Comparison of ENCODE assay signal across 23 cellular contexts in genomic region chrX:1877780-1878179, GRCh38.
A peak's percentile ranks its signal among the peaks of the same experiment; 100 is the strongest.
DNase-seq lines count a peak whose midpoint lies in the region; ATAC-seq, FAIRE-seq and TF ChIP-seq lines count a peak whose summit lies in the region.
"Had no signal": no experiment of that assay in that cellular context is flagged by ENCODE, and none has a peak within 500 bp of the region (broad histone marks: within the 10 kb centered on the region; RNA-seq: fewer than 3 reads in every experiment).

No MANE protein-coding gene starts in this region.

- H4K91ac ChIP-seq in neuronal stem cell (ENCODE audit: low read depth, low read length, poor library complexity): no peak overlapping the region

- no peak for DNase-seq in SK-N-SH
- no peak for DNase-seq in PC-3
- no peak for DNase-seq in nephron progenitor cell
- peak; percentile 17 for DNase-seq in neuronal stem cell (ENCODE audit: low spot score)
- no peak for DNase-seq in HAP-1 (ENCODE audit: low spot score in 2 of 2)
- DNase-seq in urothelium cell line (ENCODE audit: low spot score): no peak
- no peak for DNase-seq in cerebellar nuclear complex (lab: John Stamatoyannopoulos, UW)
- DNase-seq: Caco-2; CD4-positive, CD25-positive, alpha-beta regulatory T cell; CD8-positive, alpha-beta T cell; DMS153; DND-41; GOT3; HFFc6 had no signal

- H2AFZ ChIP-seq in SK-N-SH (ENCODE audit: low read depth) (no peak overlapping the region), PC-3 (ENCODE audit: low read length) (no peak overlapping the region), neuronal stem cell (ENCODE audit: low read length) (no peak overlapping the region)

- H3K4me1 Mint-ChIP-seq in nephron progenitor cell: no peaks in the 10 kb centered on the region
- H3K4me1 Mint-ChIP-seq: B cell; CD4-positive, CD25-positive, alpha-beta regulatory T cell had no signal

- peaks cover 15% of the 10 kb centered on the region for H3K27me3 Mint-ChIP-seq in nephron progenitor cell (ENCODE audit: low read depth, poor library complexity)
- H3K27me3 Mint-ChIP-seq: CD4-positive, CD25-positive, alpha-beta regulatory T cell had no signal

- TF ChIP-seq CTCF in SK-N-SH (IDR thresholded peaks at IDR 0.05) (no peak), PC-3 (conservative IDR thresholded peaks at IDR 0.05; ENCODE audit: low read depth, low read length) (no peak), nephron progenitor cell (IDR thresholded peaks at IDR 0.05) (no peak)

- H3K4me2 ChIP-seq in SK-N-SH: peak overlapping the region; percentile 15; the same call in 1 of the 2 replicates
- H3K4me2 ChIP-seq in PC-3 (ENCODE audit: low read length): peak overlapping the region; percentile 49; the same call in 1 of the 2 replicates
- H3K4me2 ChIP-seq in neuronal stem cell (ENCODE audit: insufficient read depth, low read length, poor library complexity, severe bottlenecking): no peak overlapping the region
- H3K4me2 ChIP-seq: BLaER1 had no signal

- H3K4me3 ChIP-seq in SK-N-SH (ENCODE audit: low read depth in 2 of 2, low read length in 1 of 2) (no peak overlapping the region), PC-3 (ENCODE audit: low read length) (no peak overlapping the region), neuronal stem cell (ENCODE audit: low read length in 2 of 2) (no peak overlapping the region), HAP-1 (no peak overlapping the region)
- H3K4me3 ChIP-seq: BLaER1 had no signal

- H3K4me1 ChIP-seq in SK-N-SH (ENCODE audit: control insufficient read depth in 1 of 2, insufficient read depth in 2 of 2, low read depth in 1 of 2, low read length in 1 of 2): 0 out of 4 replicates have a peak, but pooled peaks cover 0 to 3% of the 10 kb centered on the region in 2 experiments
- no peaks in the 10 kb centered on the region for H3K4me1 ChIP-seq in PC-3 (ENCODE audit: insufficient read depth, low read length)
- no peaks in the 10 kb centered on the region for H3K4me1 ChIP-seq in neuronal stem cell (ENCODE audit: control insufficient read depth in 2 of 2, insufficient read depth in 1 of 2, low read depth in 1 of 2, low read length in 2 of 2)
- no peaks in the 10 kb centered on the region for H3K4me1 ChIP-seq in HAP-1
- H3K4me1 ChIP-seq: BLaER1, Caco-2 had no signal

- no peak for TF ChIP-seq RAD21 in SK-N-SH (IDR thresholded peaks at IDR 0.05; ENCODE audit: low read length)

- H3K9me2 ChIP-seq in SK-N-SH (no peaks in the 10 kb centered on the region), PC-3 (replicated peaks; ENCODE audit: low read length) (no peaks in the 10 kb centered on the region)

- no peak for FAIRE-seq in urothelium cell line (lab: Jason Lieb, UNC)
- FAIRE-seq: A204.1, G401.6, GM18507, H54 had no signal

- no peak overlapping the region for H2AK5ac ChIP-seq in neuronal stem cell (ENCODE audit: low read depth, low read length)

- no peak overlapping the region for H2BK5ac ChIP-seq in neuronal stem cell (ENCODE audit: low read length)

- H3K36me3 ChIP-seq in SK-N-SH (replicated peaks in 1 of 2; ENCODE audit: control insufficient read depth in 1 of 2, insufficient read depth in 2 of 2, low read length in 1 of 2) (no peaks in the 10 kb centered on the region), PC-3 (ENCODE audit: low read depth, low read length) (no peaks in the 10 kb centered on the region), neuronal stem cell (replicated peaks in 1 of 2; ENCODE audit: control insufficient read depth in 2 of 2, insufficient read depth in 2 of 2, low read length in 2 of 2) (no peaks in the 10 kb centered on the region), HAP-1 (replicated peaks) (no peaks in the 10 kb centered on the region)
- H3K36me3 ChIP-seq: BLaER1 had no signal

- no peaks in the 10 kb centered on the region for H3F3A ChIP-seq in SK-N-SH (replicated peaks; ENCODE audit: insufficient read depth)
- H3F3A ChIP-seq in PC-3 (ENCODE audit: low read length, unreplicated experiment): no peaks in the 10 kb centered on the region

- no peaks in the 10 kb centered on the region for H3K79me1 ChIP-seq in neuronal stem cell (ENCODE audit: low read depth, low read length)

- H3K9me3 Mint-ChIP-seq in nephron progenitor cell: peaks cover 18% of the 10 kb centered on the region

- no peak overlapping the region for H3K4ac ChIP-seq in neuronal stem cell (ENCODE audit: low read length)

- POLR2A ChIA-PET in SK-N-SH (lab: Yijun Ruan, JAX) (no interaction called here), PC-3 (lab: Charles Lee; ENCODE audit: unreplicated experiment) (no interaction called here)

- no peak overlapping the region for H3K4me3 Mint-ChIP-seq in nephron progenitor cell
- H3K4me3 Mint-ChIP-seq: B cell; CD4-positive, CD25-positive, alpha-beta regulatory T cell; CD8-positive, alpha-beta T cell; HFFc6 had no signal

- no peak overlapping the region for H3K23ac ChIP-seq in neuronal stem cell (ENCODE audit: low read depth, low read length, poor library complexity)

- ATAC-seq in SK-N-SH treated with all-trans-retinoic acid at 6 μM for 48 hours: no peak
- ATAC-seq in PC-3: no peak
- ATAC-seq: CD8-positive, alpha-beta T cell had no signal

- H2BK120ac ChIP-seq in neuronal stem cell (ENCODE audit: low read depth, low read length): no peak overlapping the region

- no peaks in the 10 kb centered on the region for H4K20me1 ChIP-seq in SK-N-SH (ENCODE audit: insufficient read depth)
- H4K20me1 ChIP-seq in PC-3 (ENCODE audit: low read length): no peaks in the 10 kb centered on the region
- H4K20me1 ChIP-seq: BLaER1 had no signal

- H3K14ac ChIP-seq in neuronal stem cell (ENCODE audit: low read length): no peak overlapping the region

- no peak overlapping the region for H2BK15ac ChIP-seq in neuronal stem cell (ENCODE audit: low read length)

- H3K27me3 ChIP-seq in SK-N-SH (ENCODE audit: insufficient read depth) (peaks cover 6% of the 10 kb centered on the region; the same call in 1 of the 2 replicates), PC-3 (ENCODE audit: low read length) (no peaks in the 10 kb centered on the region), neuronal stem cell (ENCODE audit: control insufficient read depth in 3 of 3, insufficient read depth in 3 of 3, low read depth in 1 of 3, low read length in 3 of 3) (peaks cover 0 to 3% (median 0%) of the 10 kb centered on the region in 3 experiments), HAP-1 (ENCODE audit: low read depth) (no peaks in the 10 kb centered on the region)
- H3K27me3 ChIP-seq: BLaER1 had no signal

- H3K27ac Mint-ChIP-seq in nephron progenitor cell: peak overlapping the region; percentile 5
- H3K27ac Mint-ChIP-seq: B cell; CD4-positive, CD25-positive, alpha-beta regulatory T cell; CD8-positive, alpha-beta T cell; HFFc6 had no signal

- 10% methylated on average over 7 of the region's 7 CpGs for WGBS in SK-N-SH (ENCODE audit: low lambda C conversion rate)
- no CpG with 5 or more reads among the region's 7 CpGs for WGBS in neuronal stem cell (ENCODE audit: extremely low coverage in 2 of 2, insufficient read length in 2 of 2, insufficient replicate concordance in 1 of 2), 2 donors

- H3K27ac ChIP-seq in SK-N-SH (ENCODE audit: low read depth in 2 of 2, low read length in 1 of 2) (no peak overlapping the region), PC-3 (ENCODE audit: low read length) (no peak overlapping the region), neuronal stem cell (replicated peaks; ENCODE audit: low read length) (no peak overlapping the region)
- H3K27ac ChIP-seq: 22Rv1, BLaER1, C4-2B had no signal

- intact Hi-C loops in PC-3 (cut with micrococcal nuclease): no loop called here

- in situ Hi-C loops in HAP-1 (cut with MboI; ENCODE audit: low sequenced_read_pairs): no loop called here

- BruUV-seq in PC-3 (replicated peaks; lab: Mats Ljungman, UMichigan): no TSS peak

- H3K9ac ChIP-seq in SK-N-SH (no peak overlapping the region), PC-3 (ENCODE audit: low read length) (no peak overlapping the region), neuronal stem cell (ENCODE audit: low read depth, low read length, poor library complexity) (no peak overlapping the region)
- H3K9ac ChIP-seq: BLaER1 had no signal

- CTCF ChIA-PET in SK-N-SH (lab: Yijun Ruan, JAX) (no interaction called here), PC-3 (lab: Charles Lee) (no interaction called here)

- no peak overlapping the region for H3K18ac ChIP-seq in neuronal stem cell (ENCODE audit: low read length)

- H2BK12ac ChIP-seq in neuronal stem cell (ENCODE audit: low read length): no peak overlapping the region

- TF ChIP-seq EP300 in SK-N-SH (IDR thresholded peaks at IDR 0.05; ENCODE audit: borderline replicate concordance in 1 of 2, low read depth in 1 of 2, low read length in 1 of 2): no peak

- H4K8ac ChIP-seq in neuronal stem cell (ENCODE audit: low read depth, low read length): no peak overlapping the region

- peaks cover 9% of the 10 kb centered on the region for H3K36me3 Mint-ChIP-seq in nephron progenitor cell (ENCODE audit: low read depth)
- H3K36me3 Mint-ChIP-seq: CD4-positive, CD25-positive, alpha-beta regulatory T cell; CD8-positive, alpha-beta T cell had no signal

- H3K9me3 ChIP-seq in SK-N-SH (0 out of 2 replicates have a peak, but pooled peaks cover 3% of the 10 kb centered on the region), PC-3 (ENCODE audit: low read length) (no peaks in the 10 kb centered on the region), neuronal stem cell (replicated peaks in 1 of 2; ENCODE audit: control insufficient read depth in 2 of 2, insufficient read depth in 1 of 2, low read depth in 1 of 2, low read length in 2 of 2) (no peaks in the 10 kb centered on the region), HAP-1 (no peaks in the 10 kb centered on the region)
- H3K9me3 ChIP-seq: Caco-2 had no signal

- H3K79me2 ChIP-seq in SK-N-SH (ENCODE audit: insufficient read depth) (no peaks in the 10 kb centered on the region), PC-3 (ENCODE audit: low read length) (no peaks in the 10 kb centered on the region)

TF ChIP-seq in SK-N-SH, 30 proteins besides CTCF, POLR2A, EP300 and RAD21 (continues in another document):
- TF ChIP-seq PBX3 (IDR thresholded peaks at IDR 0.05): no peak

TF ChIP-seq in SK-N-SH treated with all-trans-retinoic acid at 6 μM for 48 hours, 23 proteins besides CTCF, POLR2A, EP300 and RAD21 (continues in another document):
- TF ChIP-seq ZNF70 (CRISPR knock-in tag; IDR thresholded peaks at IDR 0.05) (no peak), CREB5 (CRISPR knock-in tag; IDR thresholded peaks at IDR 0.05; ENCODE audit: low read depth) (no peak), ZNF565 (CRISPR knock-in tag; conservative IDR thresholded peaks at IDR 0.05; ENCODE audit: low read depth) (no peak)
